In genomic region chr1:155093938-155094621, GRCh38 we compare ENCODE assay signal across 8 cellular contexts. TPM values are rescaled to one million over a fixed set of nuclear protein-coding genes. Genes with fewer than 3 reads are reported as not detected.
A peak's percentile ranks its signal among the peaks of the same experiment; 100 is the strongest.
DNase-seq lines count a peak whose midpoint lies in the region; ATAC-seq, FAIRE-seq and TF ChIP-seq lines count a peak whose summit lies in the region.

No MANE protein-coding gene starts in this region.

- TF ChIP-seq POLR2A in heart left ventricle (IDR thresholded peaks at IDR 0.05): no peak

- H3K27me3 ChIP-seq in heart left ventricle: peaks cover 0 to 5% (median 0%) of the 10 kb centered on the region in 9 donors

- H3K9me3 Mint-ChIP-seq in nephron progenitor cell: no peaks in the 10 kb centered on the region

- FAIRE-seq in G401.6 (lab: Jason Lieb, UNC) (peak; percentile 89), TTC549 (lab: Jason Lieb, UNC) (peak; percentile 61)

- peaks cover 7 to 26% (median 17%) of the 10 kb centered on the region in 12 donors for H3K4me1 ChIP-seq in heart left ventricle

- intact Hi-C loops in heart left ventricle (cut with DNase I) (loop anchor here (1.0 to 5.0 kb wide), 5 partner anchors 33 to 75 kb away; partner anchors contain the start of gene EFNA1 (in 10 of the 10)), sciatic nerve (cut with DNase I) (loop anchor here (5.0 kb wide), 1 partner anchor 73 kb away; no protein-coding TSS in a partner anchor)

- H3K9me3 ChIP-seq in heart left ventricle: no peaks in the 10 kb centered on the region

- H3K27ac ChIP-seq in heart left ventricle: peak overlapping the region in 7 of 12 donors; percentile 2 to 72 (median 36)

- H3K36me3 ChIP-seq in heart left ventricle: no peaks in the 10 kb centered on the region

- DNase-seq in NCI-H146 treated with DMSO at 0.1 percent for 48 hours (lab: John Stamatoyannopoulos, UW; ENCODE audit: unreplicated experiment) (peak; percentile 23), heart left ventricle (peak in 2 of 5 donors; percentile 65 to 73), sciatic nerve (ENCODE audit: low spot score) (no peak), nephron progenitor cell (no peak)
- DNase-seq in activated CD8-positive, alpha-beta memory T cell treated with anti-CD3 and anti-CD28 coated beads, Interleukin-2, amount 50 U/mL, for 48 hours: no peak
- no peak for DNase-seq in stimulated activated CD4-positive, alpha-beta T cell treated with anti-CD3 and anti-CD28 coated beads, Interleukin-1b, Interleukin-23, amount 100 ng/mL, for 48 hours

- H3K27ac Mint-ChIP-seq in nephron progenitor cell: no peak overlapping the region

- ATAC-seq in heart left ventricle: peak; percentile 21 to 68 (median 56)
- peak; percentile 70 for ATAC-seq in sciatic nerve

- TF ChIP-seq CTCF in heart left ventricle (IDR thresholded peaks at IDR 0.05): peak in 10 of 12 donors; percentile 6 to 63 (median 36)
- no peak for TF ChIP-seq CTCF in nephron progenitor cell (IDR thresholded peaks at IDR 0.05)

- peaks cover 48% of the 10 kb centered on the region for H3K4me1 Mint-ChIP-seq in nephron progenitor cell

- no peak overlapping the region for H3K4me3 Mint-ChIP-seq in nephron progenitor cell

- no peaks in the 10 kb centered on the region for H3K36me3 Mint-ChIP-seq in nephron progenitor cell (ENCODE audit: low read depth)

- peak overlapping the region in 1 of 12 donors; percentile 18 for H3K4me3 ChIP-seq in heart left ventricle

- 6 to 10% (median 7%) methylated on average over 12 of the region's 12 CpGs for WGBS in heart left ventricle, 4 donors

- H3K27me3 Mint-ChIP-seq in nephron progenitor cell (ENCODE audit: low read depth, poor library complexity): peaks cover 4% of the 10 kb centered on the region

RNA-seq across cellular contexts. Expression of gene EFNA3, which starts 15.4 kb away (rescaled TPM):
- total RNA-seq in heart left ventricle (1 to 10 TPM in 2 of 9 donors, under 1 TPM in 7; 0.20 to 2.4 (median 0.61) TPM), sciatic nerve (2.4 TPM)
- 1 to 10 TPM in 1 of 2 donors, under 1 TPM in 1; 0.61 to 1.9 TPM for polyA plus RNA-seq in heart left ventricle

RNA-seq across cellular contexts. Expression of gene EFNA4, which starts 30.5 kb away (rescaled TPM):
- 1 to 10 TPM; 1.1 to 3.3 (median 2.2) TPM for total RNA-seq in heart left ventricle
- polyA plus RNA-seq in heart left ventricle: 1 to 10 TPM; 2.0 to 4.8 TPM
- total RNA-seq in sciatic nerve: 3.1 TPM

RNA-seq across cellular contexts. Expression of gene EFNA1, which starts 33.6 kb away (rescaled TPM):
- 10 to 100 TPM; 22.8 to 51.8 (median 37.2) TPM for total RNA-seq in heart left ventricle
- polyA plus RNA-seq in heart left ventricle: 100 to 1,000 TPM in 1 of 2 donors, 10 to 100 TPM in 1; 31.6 to 103 TPM
- total RNA-seq in sciatic nerve: 49.0 TPM

RNA-seq across cellular contexts. Expression of gene SLC50A1, which starts 41.6 kb away (rescaled TPM):
- 10 to 100 TPM in 4 of 9 donors, 1 to 10 TPM in 5; 5.4 to 21.7 (median 9.7) TPM for total RNA-seq in heart left ventricle
- 10 to 100 TPM; 15.7 to 36.0 TPM for polyA plus RNA-seq in heart left ventricle
- 20.8 TPM for total RNA-seq in sciatic nerve

RNA-seq across cellular contexts. Expression of gene ADAM15, which starts 43.0 kb away (rescaled TPM):
- total RNA-seq in heart left ventricle (100 to 1,000 TPM in 3 of 9 donors, 10 to 100 TPM in 6; 55.8 to 199 (median 67.5) TPM), sciatic nerve (147 TPM)
- 100 to 1,000 TPM; 112 to 113 TPM for polyA plus RNA-seq in heart left ventricle
